ENCODE assay signal across 2 cellular contexts in genomic region chr16:67837811-67838210, GRCh38.
TF ChIP-seq lines count a peak whose summit lies in the region.

No MANE protein-coding gene starts in this region.

TF ChIP-seq in HEK293, 187 proteins besides CTCF, POLR2A, EP300 and RAD21:
- TF ChIP-seq PRDM1 (tag by site-specific recombination; IDR thresholded peaks at IDR 0.05) (peak; percentile 36; the same call in 1 of the 2 replicates), ZFP69B (tag by site-specific recombination; IDR thresholded peaks at IDR 0.05) (no peak), ZNF521 (tag by site-specific recombination; IDR thresholded peaks at IDR 0.05) (no peak)

TF ChIP-seq in K562, 482 proteins besides CTCF, POLR2A, EP300 and RAD21:
- TF ChIP-seq PKNOX1 (IDR thresholded peaks at IDR 0.05): 0 out of 2 replicates have a peak, but pooled peaks have one; percentile 12
- TF ChIP-seq BHLHE40 (IDR thresholded peaks at IDR 0.05; ENCODE audit: low read length): peak; percentile 18; the same call in 1 of the 2 replicates
- peak; percentile 75 to 80 for TF ChIP-seq KDM1A (IDR thresholded peaks at IDR 0.05)
- no peak for TF ChIP-seq E2F6 (IDR thresholded peaks at IDR 0.05; ENCODE audit: borderline replicate concordance in 1 of 2, extremely low read depth in 1 of 2, insufficient read depth in 1 of 2, insufficient read length in 1 of 2, low read depth in 1 of 2, low read length in 1 of 2, poor library complexity in 1 of 2, severe bottlenecking in 1 of 2)
- no peak for TF ChIP-seq PHB2 (IDR thresholded peaks at IDR 0.05; ENCODE audit: low read depth)
- TF ChIP-seq HDAC1 (IDR thresholded peaks at IDR 0.05): peak in 1 of 2 experiments; percentile 60; a peak in 2 of 4 replicates
- TF ChIP-seq RCOR1 (IDR thresholded peaks at IDR 0.05; ENCODE audit: borderline replicate concordance in 1 of 2, low read depth in 2 of 2, low read length in 2 of 2): peak in 1 of 2 experiments; percentile 79; a peak in 1 of 4 replicates
